1 cellular context compared by ENCODE assay signal in the genomic region with DNA sequence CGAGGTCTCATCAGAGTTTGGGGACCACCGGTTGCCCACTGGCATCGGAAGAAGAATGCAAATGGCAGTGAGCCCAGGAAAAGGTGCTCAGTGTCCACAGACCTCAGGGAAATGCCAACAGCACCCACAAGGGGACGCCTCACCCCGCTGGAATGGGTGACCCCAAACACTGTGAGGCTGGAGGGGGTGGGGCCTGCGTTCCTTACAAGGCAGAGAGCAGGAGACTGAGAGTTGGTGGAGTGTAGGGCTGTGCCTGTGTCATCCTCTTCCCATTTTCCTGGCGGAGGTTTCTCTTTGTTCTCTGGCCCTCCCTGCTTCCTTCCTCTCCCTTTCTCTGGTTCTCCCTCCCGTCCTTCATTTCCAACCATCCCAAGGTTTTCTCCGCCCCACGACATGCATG.
TF ChIP-seq lines count a peak whose summit lies in the region.

No MANE protein-coding gene starts in this region.

TF ChIP-seq in endothelial cell of umbilical vein, 7 proteins besides CTCF, POLR2A, EP300 and RAD21:
- TF ChIP-seq EZH2 (IDR thresholded peaks at IDR 0.05; ENCODE audit: borderline replicate concordance, low read depth, low read length, severe bottlenecking) = peak; percentile 28
